In the genomic region with DNA sequence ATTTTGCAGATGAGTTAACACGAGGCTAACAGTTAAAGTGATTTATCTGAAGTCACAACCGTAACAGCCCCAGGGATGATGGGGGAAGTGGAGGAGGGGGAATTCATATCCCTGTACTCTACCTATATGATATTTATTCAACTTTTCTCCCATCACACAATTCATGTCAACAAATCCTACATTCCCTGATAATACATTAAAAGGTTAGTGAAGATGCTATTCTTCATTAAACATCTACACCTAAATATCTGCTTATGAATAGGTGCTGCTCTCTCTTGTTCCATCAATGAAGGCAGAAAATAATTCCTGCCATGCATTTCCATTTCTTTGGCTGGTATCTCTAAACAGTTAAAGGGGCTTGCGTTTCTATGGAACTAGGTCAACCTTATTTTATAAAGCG, we compare ENCODE assay signal across 2 cellular contexts.
TF ChIP-seq lines count a peak whose summit lies in the region.

No MANE protein-coding gene starts in this region.

TF ChIP-seq in SK-N-SH, 30 proteins besides CTCF, POLR2A, EP300 and RAD21 (continued from another document):
- TF ChIP-seq, protein P1, sequence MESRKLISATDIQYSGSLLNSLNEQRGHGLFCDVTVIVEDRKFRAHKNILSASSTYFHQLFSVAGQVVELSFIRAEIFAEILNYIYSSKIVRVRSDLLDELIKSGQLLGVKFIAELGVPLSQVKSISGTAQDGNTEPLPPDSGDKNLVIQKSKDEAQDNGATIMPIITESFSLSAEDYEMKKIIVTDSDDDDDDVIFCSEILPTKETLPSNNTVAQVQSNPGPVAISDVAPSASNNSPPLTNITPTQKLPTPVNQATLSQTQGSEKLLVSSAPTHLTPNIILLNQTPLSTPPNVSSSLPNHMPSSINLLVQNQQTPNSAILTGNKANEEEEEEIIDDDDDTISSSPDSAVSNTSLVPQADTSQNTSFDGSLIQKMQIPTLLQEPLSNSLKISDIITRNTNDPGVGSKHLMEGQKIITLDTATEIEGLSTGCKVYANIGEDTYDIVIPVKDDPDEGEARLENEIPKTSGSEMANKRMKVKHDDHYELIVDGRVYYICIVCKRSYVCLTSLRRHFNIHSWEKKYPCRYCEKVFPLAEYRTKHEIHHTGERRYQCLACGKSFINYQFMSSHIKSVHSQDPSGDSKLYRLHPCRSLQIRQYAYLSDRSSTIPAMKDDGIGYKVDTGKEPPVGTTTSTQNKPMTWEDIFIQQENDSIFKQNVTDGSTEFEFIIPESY (IDR thresholded peaks at IDR 0.05; ENCODE audit: borderline replicate concordance, low read depth): no peak
- TF ChIP-seq, protein P2, sequence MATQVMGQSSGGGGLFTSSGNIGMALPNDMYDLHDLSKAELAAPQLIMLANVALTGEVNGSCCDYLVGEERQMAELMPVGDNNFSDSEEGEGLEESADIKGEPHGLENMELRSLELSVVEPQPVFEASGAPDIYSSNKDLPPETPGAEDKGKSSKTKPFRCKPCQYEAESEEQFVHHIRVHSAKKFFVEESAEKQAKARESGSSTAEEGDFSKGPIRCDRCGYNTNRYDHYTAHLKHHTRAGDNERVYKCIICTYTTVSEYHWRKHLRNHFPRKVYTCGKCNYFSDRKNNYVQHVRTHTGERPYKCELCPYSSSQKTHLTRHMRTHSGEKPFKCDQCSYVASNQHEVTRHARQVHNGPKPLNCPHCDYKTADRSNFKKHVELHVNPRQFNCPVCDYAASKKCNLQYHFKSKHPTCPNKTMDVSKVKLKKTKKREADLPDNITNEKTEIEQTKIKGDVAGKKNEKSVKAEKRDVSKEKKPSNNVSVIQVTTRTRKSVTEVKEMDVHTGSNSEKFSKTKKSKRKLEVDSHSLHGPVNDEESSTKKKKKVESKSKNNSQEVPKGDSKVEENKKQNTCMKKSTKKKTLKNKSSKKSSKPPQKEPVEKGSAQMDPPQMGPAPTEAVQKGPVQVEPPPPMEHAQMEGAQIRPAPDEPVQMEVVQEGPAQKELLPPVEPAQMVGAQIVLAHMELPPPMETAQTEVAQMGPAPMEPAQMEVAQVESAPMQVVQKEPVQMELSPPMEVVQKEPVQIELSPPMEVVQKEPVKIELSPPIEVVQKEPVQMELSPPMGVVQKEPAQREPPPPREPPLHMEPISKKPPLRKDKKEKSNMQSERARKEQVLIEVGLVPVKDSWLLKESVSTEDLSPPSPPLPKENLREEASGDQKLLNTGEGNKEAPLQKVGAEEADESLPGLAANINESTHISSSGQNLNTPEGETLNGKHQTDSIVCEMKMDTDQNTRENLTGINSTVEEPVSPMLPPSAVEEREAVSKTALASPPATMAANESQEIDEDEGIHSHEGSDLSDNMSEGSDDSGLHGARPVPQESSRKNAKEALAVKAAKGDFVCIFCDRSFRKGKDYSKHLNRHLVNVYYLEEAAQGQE (IDR thresholded peaks at IDR 0.05; ENCODE audit: low read depth, low read length): no peak
- TF ChIP-seq TEAD4 (IDR thresholded peaks at IDR 0.05; ENCODE audit: borderline replicate concordance, insufficient read depth) (no peak), SIN3A (IDR thresholded peaks at IDR 0.05; ENCODE audit: borderline replicate concordance, low read depth, low read length) (no peak), MEF2A (IDR thresholded peaks at IDR 0.05; ENCODE audit: borderline replicate concordance, low read depth) (no peak), MXI1 (IDR thresholded peaks at IDR 0.05; ENCODE audit: low read depth, low read length) (no peak), GABPA (IDR thresholded peaks at IDR 0.05; ENCODE audit: low read depth) (no peak), EZH2phosphoT487 (IDR thresholded peaks at IDR 0.05; ENCODE audit: borderline replicate concordance, low read depth) (no peak), TAF1 (IDR thresholded peaks at IDR 0.05; ENCODE audit: borderline replicate concordance, low read depth, low read length) (no peak), POLR2AphosphoS5 (IDR thresholded peaks at IDR 0.05; ENCODE audit: low read depth, low read length) (no peak), NFIC (IDR thresholded peaks at IDR 0.05; ENCODE audit: borderline replicate concordance) (no peak), NRF1 (IDR thresholded peaks at IDR 0.05; ENCODE audit: low read depth, low read length) (no peak), TCF12 (IDR thresholded peaks at IDR 0.05) (no peak), JUND (IDR thresholded peaks at IDR 0.05) (no peak)
- TF ChIP-seq, protein P3, sequence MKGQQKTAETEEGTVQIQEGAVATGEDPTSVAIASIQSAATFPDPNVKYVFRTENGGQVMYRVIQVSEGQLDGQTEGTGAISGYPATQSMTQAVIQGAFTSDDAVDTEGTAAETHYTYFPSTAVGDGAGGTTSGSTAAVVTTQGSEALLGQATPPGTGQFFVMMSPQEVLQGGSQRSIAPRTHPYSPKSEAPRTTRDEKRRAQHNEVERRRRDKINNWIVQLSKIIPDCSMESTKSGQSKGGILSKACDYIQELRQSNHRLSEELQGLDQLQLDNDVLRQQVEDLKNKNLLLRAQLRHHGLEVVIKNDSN (IDR thresholded peaks at IDR 0.05; ENCODE audit: borderline replicate concordance, low read depth): no peak

TF ChIP-seq in SK-N-SH treated with all-trans-retinoic acid at 6 μM for 48 hours, 23 proteins besides CTCF, POLR2A, EP300 and RAD21 (continued from another document):
- TF ChIP-seq, protein P4, sequence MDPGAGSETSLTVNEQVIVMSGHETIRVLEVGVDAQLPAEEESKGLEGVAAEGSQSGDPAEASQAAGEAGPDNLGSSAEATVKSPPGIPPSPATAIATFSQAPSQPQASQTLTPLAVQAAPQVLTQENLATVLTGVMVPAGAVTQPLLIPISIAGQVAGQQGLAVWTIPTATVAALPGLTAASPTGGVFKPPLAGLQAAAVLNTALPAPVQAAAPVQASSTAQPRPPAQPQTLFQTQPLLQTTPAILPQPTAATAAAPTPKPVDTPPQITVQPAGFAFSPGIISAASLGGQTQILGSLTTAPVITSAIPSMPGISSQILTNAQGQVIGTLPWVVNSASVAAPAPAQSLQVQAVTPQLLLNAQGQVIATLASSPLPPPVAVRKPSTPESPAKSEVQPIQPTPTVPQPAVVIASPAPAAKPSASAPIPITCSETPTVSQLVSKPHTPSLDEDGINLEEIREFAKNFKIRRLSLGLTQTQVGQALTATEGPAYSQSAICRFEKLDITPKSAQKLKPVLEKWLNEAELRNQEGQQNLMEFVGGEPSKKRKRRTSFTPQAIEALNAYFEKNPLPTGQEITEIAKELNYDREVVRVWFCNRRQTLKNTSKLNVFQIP (CRISPR knock-in tag; IDR thresholded peaks at IDR 0.05; ENCODE audit: borderline replicate concordance, low read depth): no peak
- TF ChIP-seq OSR1 (CRISPR knock-in tag; IDR thresholded peaks at IDR 0.05): no peak
